In genomic region chr6:116255246-116255800, GRCh38 we compare ENCODE assay signal across 1 cellular context.
TF ChIP-seq lines count a peak whose summit lies in the region.

No MANE protein-coding gene starts in this region.

TF ChIP-seq in HCT116, 20 proteins besides CTCF, POLR2A, EP300 and RAD21 (continued from another document):
- TF ChIP-seq TCF7L2 (IDR thresholded peaks at IDR 0.05; ENCODE audit: borderline replicate concordance, extremely low read depth, insufficient read depth, insufficient read length) = no peak
- no peak for TF ChIP-seq EZH2 (IDR thresholded peaks at IDR 0.05)
- TF ChIP-seq POLR2AphosphoS5 (IDR thresholded peaks at IDR 0.05; ENCODE audit: low read depth, low read length) = no peak
- no peak for TF ChIP-seq YY1 (IDR thresholded peaks at IDR 0.05; ENCODE audit: extremely low read depth, insufficient replicate concordance, low read depth, low read length)
- no peak for TF ChIP-seq ZFX (IDR thresholded peaks at IDR 0.05)
- TF ChIP-seq SRF (IDR thresholded peaks at IDR 0.05; ENCODE audit: low read depth) = no peak
- TF ChIP-seq, protein P1, sequence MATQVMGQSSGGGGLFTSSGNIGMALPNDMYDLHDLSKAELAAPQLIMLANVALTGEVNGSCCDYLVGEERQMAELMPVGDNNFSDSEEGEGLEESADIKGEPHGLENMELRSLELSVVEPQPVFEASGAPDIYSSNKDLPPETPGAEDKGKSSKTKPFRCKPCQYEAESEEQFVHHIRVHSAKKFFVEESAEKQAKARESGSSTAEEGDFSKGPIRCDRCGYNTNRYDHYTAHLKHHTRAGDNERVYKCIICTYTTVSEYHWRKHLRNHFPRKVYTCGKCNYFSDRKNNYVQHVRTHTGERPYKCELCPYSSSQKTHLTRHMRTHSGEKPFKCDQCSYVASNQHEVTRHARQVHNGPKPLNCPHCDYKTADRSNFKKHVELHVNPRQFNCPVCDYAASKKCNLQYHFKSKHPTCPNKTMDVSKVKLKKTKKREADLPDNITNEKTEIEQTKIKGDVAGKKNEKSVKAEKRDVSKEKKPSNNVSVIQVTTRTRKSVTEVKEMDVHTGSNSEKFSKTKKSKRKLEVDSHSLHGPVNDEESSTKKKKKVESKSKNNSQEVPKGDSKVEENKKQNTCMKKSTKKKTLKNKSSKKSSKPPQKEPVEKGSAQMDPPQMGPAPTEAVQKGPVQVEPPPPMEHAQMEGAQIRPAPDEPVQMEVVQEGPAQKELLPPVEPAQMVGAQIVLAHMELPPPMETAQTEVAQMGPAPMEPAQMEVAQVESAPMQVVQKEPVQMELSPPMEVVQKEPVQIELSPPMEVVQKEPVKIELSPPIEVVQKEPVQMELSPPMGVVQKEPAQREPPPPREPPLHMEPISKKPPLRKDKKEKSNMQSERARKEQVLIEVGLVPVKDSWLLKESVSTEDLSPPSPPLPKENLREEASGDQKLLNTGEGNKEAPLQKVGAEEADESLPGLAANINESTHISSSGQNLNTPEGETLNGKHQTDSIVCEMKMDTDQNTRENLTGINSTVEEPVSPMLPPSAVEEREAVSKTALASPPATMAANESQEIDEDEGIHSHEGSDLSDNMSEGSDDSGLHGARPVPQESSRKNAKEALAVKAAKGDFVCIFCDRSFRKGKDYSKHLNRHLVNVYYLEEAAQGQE (IDR thresholded peaks at IDR 0.05; ENCODE audit: low read depth) = no peak
- TF ChIP-seq, protein P2, sequence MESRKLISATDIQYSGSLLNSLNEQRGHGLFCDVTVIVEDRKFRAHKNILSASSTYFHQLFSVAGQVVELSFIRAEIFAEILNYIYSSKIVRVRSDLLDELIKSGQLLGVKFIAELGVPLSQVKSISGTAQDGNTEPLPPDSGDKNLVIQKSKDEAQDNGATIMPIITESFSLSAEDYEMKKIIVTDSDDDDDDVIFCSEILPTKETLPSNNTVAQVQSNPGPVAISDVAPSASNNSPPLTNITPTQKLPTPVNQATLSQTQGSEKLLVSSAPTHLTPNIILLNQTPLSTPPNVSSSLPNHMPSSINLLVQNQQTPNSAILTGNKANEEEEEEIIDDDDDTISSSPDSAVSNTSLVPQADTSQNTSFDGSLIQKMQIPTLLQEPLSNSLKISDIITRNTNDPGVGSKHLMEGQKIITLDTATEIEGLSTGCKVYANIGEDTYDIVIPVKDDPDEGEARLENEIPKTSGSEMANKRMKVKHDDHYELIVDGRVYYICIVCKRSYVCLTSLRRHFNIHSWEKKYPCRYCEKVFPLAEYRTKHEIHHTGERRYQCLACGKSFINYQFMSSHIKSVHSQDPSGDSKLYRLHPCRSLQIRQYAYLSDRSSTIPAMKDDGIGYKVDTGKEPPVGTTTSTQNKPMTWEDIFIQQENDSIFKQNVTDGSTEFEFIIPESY (IDR thresholded peaks at IDR 0.05; ENCODE audit: extremely low read depth, insufficient replicate concordance, low read length) = no peak
- TF ChIP-seq CBX3 (IDR thresholded peaks at IDR 0.05; ENCODE audit: low read depth) = no peak
